ENCODE assay signal across 17 cellular contexts in the genomic region with DNA sequence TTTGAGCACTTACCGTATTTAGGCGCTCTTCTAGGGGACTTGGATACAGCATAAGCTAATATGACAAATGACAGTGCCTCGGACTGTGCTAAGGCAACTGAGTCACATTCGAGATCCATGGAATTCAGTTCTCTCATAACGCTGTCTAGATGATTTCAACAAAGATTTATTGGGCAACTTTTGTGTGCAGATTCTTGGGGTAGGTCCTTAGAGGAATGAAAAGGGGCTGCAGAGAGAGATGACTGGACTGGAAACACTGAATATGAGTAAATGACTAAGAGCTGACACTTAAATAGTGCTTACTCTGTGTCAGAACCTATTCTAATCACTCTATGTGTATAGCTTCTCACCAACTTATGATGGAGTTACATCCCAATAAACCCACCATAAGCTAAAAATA. TPM values are rescaled to one million over a fixed set of nuclear protein-coding genes. Genes with fewer than 3 reads are reported as not detected.
DNase-seq lines count a peak whose midpoint lies in the region; ATAC-seq, FAIRE-seq and TF ChIP-seq lines count a peak whose summit lies in the region.
"Had no signal": no experiment of that assay in that cellular context is flagged by ENCODE, and none has a peak within 500 bp of the region (broad histone marks: within the 10 kb centered on the region; RNA-seq: fewer than 3 reads in every experiment).

No MANE protein-coding gene starts in this region.

- TF ChIP-seq POLR2A in GM12891 (IDR thresholded peaks at IDR 0.05; ENCODE audit: low read depth, low read length) (no peak), right lobe of liver (IDR thresholded peaks at IDR 0.05) (no peak)

- H3F3A ChIP-seq in PC-3 (ENCODE audit: low read length, unreplicated experiment) (no peaks in the 10 kb centered on the region), GM23338 (replicated peaks; ENCODE audit: low read depth) (no peaks in the 10 kb centered on the region)

- POLR2A ChIA-PET in PC-3 (lab: Charles Lee; ENCODE audit: unreplicated experiment) = interaction anchor here (0.7 kb wide), 1 partner anchor 47 kb away, joined by 4 read pairs; no protein-coding TSS in a partner anchor

- CTCF ChIA-PET in PC-3 (lab: Charles Lee) = no interaction called here

- BruUV-seq in PC-3 (replicated peaks; lab: Mats Ljungman, UMichigan) = no TSS peak

- H3K27ac ChIP-seq in PC-3 (ENCODE audit: low read length) (no peak overlapping the region), right lobe of liver (no peak overlapping the region), GM23338 (ENCODE audit: low read depth) (no peak overlapping the region)
- H3K27ac ChIP-seq: HL-60 had no signal

- H3K9me3 ChIP-seq in PC-3 (ENCODE audit: low read length) (no peaks in the 10 kb centered on the region), right lobe of liver (no peaks in the 10 kb centered on the region)
- H3K9me3 ChIP-seq: BLaER1 treated with 17β-estradiol and CSF1 and Interleukin-3, amounts not matched to agents 10 nM and 100 nM; HAP-1 had no signal

- no peaks in the 10 kb centered on the region for H3K9me3 Mint-ChIP-seq in GM23338
- H3K9me3 Mint-ChIP-seq: CD8-positive, alpha-beta T cell had no signal

- TF ChIP-seq CTCF in PC-3 (conservative IDR thresholded peaks at IDR 0.05; ENCODE audit: low read depth, low read length) (no peak), fibroblast of mammary gland (conservative IDR thresholded peaks at IDR 0.05; ENCODE audit: control insufficient read depth, insufficient read depth, low read depth, low read length) (no peak), right lobe of liver (IDR thresholded peaks at IDR 0.05) (no peak), GM23338 (conservative IDR thresholded peaks at IDR 0.05; ENCODE audit: low read depth in 2 of 2) (no peak)

- H3K9ac ChIP-seq in PC-3 (ENCODE audit: low read length) = no peak overlapping the region
- H3K9ac ChIP-seq: BLaER1 treated with 17β-estradiol and CSF1 and Interleukin-3, amounts not matched to agents 10 nM and 100 nM had no signal

- ATAC-seq in PC-3 (no peak), HG03196 (IDR thresholded peaks at IDR 0.05; ENCODE audit: unreplicated experiment) (no peak), right lobe of liver (no peak), HG02840 (IDR thresholded peaks at IDR 0.05; ENCODE audit: low FRiP score, unreplicated experiment) (no peak), GM23338 (no peak)
- ATAC-seq: CD8-positive, alpha-beta T cell; K562 had no signal

- H3K4me1 ChIP-seq in PC-3 (ENCODE audit: insufficient read depth, low read length) (no peaks in the 10 kb centered on the region), right lobe of liver (peaks cover 0 to 14% (median 4%) of the 10 kb centered on the region in 4 donors), GM23338 (ENCODE audit: insufficient read depth) (no peaks in the 10 kb centered on the region)

- H3K27me3 Mint-ChIP-seq in GM23338 (ENCODE audit: insufficient read depth, low read depth, poor library complexity) = no peaks in the 10 kb centered on the region
- H3K27me3 Mint-ChIP-seq: B cell had no signal

- no peaks in the 10 kb centered on the region for H3K36me3 Mint-ChIP-seq in GM23338 (ENCODE audit: low read depth)
- H3K36me3 Mint-ChIP-seq: CD8-positive, alpha-beta T cell had no signal

- no peaks in the 10 kb centered on the region for H4K20me1 ChIP-seq in PC-3 (ENCODE audit: low read length)
- no peaks in the 10 kb centered on the region for H4K20me1 ChIP-seq in GM23338 (replicated peaks; ENCODE audit: insufficient read depth)
- H4K20me1 ChIP-seq: BLaER1 treated with 17β-estradiol and CSF1 and Interleukin-3, amounts not matched to agents 10 nM and 100 nM had no signal

- DNase-seq in GM12891 (ENCODE audit: insufficient read length, low spot score) (no peak), PC-3 (peak; percentile 3), fibroblast of mammary gland (ENCODE audit: low read depth) (peak; percentile 1), right lobe of liver (no peak), GM23338 (ENCODE audit: low spot score) (no peak)
- DNase-seq: Calu3; CD8-positive, alpha-beta T cell; DMS79 treated with DMSO at 0.1 percent for 48 hours; EL had no signal

- H3K4me3 ChIP-seq in PC-3 (ENCODE audit: low read length) (no peak overlapping the region), fibroblast of mammary gland (ENCODE audit: control insufficient read depth, low read depth, low read length) (no peak overlapping the region), right lobe of liver (no peak overlapping the region), GM23338 (no peak overlapping the region)
- H3K4me3 ChIP-seq: BLaER1 treated with 17β-estradiol and CSF1 and Interleukin-3, amounts not matched to agents 10 nM and 100 nM; HAP-1; K562 had no signal

- H3K4me2 ChIP-seq in PC-3 (ENCODE audit: low read length) = no peak overlapping the region
- no peak overlapping the region for H3K4me2 ChIP-seq in GM23338
- H3K4me2 ChIP-seq: BLaER1 treated with 17β-estradiol and CSF1 and Interleukin-3, amounts not matched to agents 10 nM and 100 nM had no signal

- no peak overlapping the region for H3K27ac Mint-ChIP-seq in GM23338
- H3K27ac Mint-ChIP-seq: B cell; CD8-positive, alpha-beta T cell had no signal

- no peaks in the 10 kb centered on the region for H3K9me2 ChIP-seq in PC-3 (replicated peaks; ENCODE audit: low read length)
- H3K9me2 ChIP-seq in GM23338 (ENCODE audit: insufficient read depth) = no peaks in the 10 kb centered on the region

- H3K36me3 ChIP-seq in PC-3 (ENCODE audit: low read depth, low read length) = no peaks in the 10 kb centered on the region
- no peaks in the 10 kb centered on the region for H3K36me3 ChIP-seq in right lobe of liver
- H3K36me3 ChIP-seq in GM23338 (ENCODE audit: insufficient read depth) = no peaks in the 10 kb centered on the region
- H3K36me3 ChIP-seq: BLaER1 treated with 17β-estradiol and CSF1 and Interleukin-3, amounts not matched to agents 10 nM and 100 nM; HAP-1 had no signal

- intact Hi-C loops in PC-3 (cut with micrococcal nuclease) (no loop called here), right lobe of liver (cut with DNase I) (no loop called here)

- H3K27me3 ChIP-seq in PC-3 (ENCODE audit: low read length) (no peaks in the 10 kb centered on the region), right lobe of liver (no peaks in the 10 kb centered on the region), GM23338 (ENCODE audit: insufficient read depth) (no peaks in the 10 kb centered on the region)
- H3K27me3 ChIP-seq: BLaER1 treated with 17β-estradiol and CSF1 and Interleukin-3, amounts not matched to agents 10 nM and 100 nM had no signal

- H2AFZ ChIP-seq in PC-3 (ENCODE audit: low read length) (no peak overlapping the region), GM23338 (no peak overlapping the region)

- H3K79me2 ChIP-seq in PC-3 (ENCODE audit: low read length) = no peaks in the 10 kb centered on the region
- no peaks in the 10 kb centered on the region for H3K79me2 ChIP-seq in GM23338 (replicated peaks; ENCODE audit: insufficient read depth)

- peak; percentile 33 for FAIRE-seq in GM12891 (lab: Jason Lieb, UNC)
- FAIRE-seq: GM12892, K562 had no signal

- H3K4me3 Mint-ChIP-seq in GM23338 = no peak overlapping the region
- H3K4me3 Mint-ChIP-seq: B cell; CD8-positive, alpha-beta T cell had no signal

- 97% methylated on average over 5 of the region's 5 CpGs for WGBS in right lobe of liver (ENCODE audit: insufficient coverage, low coverage, low lambda C conversion rate, missing lambda C conversion rate)

- no peaks in the 10 kb centered on the region for H3K4me1 Mint-ChIP-seq in GM23338

TF ChIP-seq in GM12891, 5 proteins besides CTCF, POLR2A, EP300 and RAD21:
- no peak for TF ChIP-seq POLR2AphosphoS5 (IDR thresholded peaks at IDR 0.05; ENCODE audit: low read depth, low read length)
- no peak for TF ChIP-seq PAX5 (IDR thresholded peaks at IDR 0.05; ENCODE audit: insufficient read depth, low read length, severe bottlenecking)
- TF ChIP-seq POU2F2 (IDR thresholded peaks at IDR 0.05; ENCODE audit: low read depth, low read length) = no peak
- no peak for TF ChIP-seq TAF1 (IDR thresholded peaks at IDR 0.05; ENCODE audit: low read depth, low read length)
- TF ChIP-seq SPI1 (IDR thresholded peaks at IDR 0.05; ENCODE audit: low read depth, low read length) = no peak
TF ChIP-seq in GM12891: peak in this region for 0.

TF ChIP-seq in GM23338, 12 proteins besides CTCF, POLR2A, EP300 and RAD21 (continues in another document):
- TF ChIP-seq CREB1 (CRISPR knock-in tag; IDR thresholded peaks at IDR 0.05; ENCODE audit: low read depth) (no peak), EZH2phosphoT487 (IDR thresholded peaks at IDR 0.05; ENCODE audit: unreplicated experiment) (no peak), STAT1 (IDR thresholded peaks at IDR 0.05; ENCODE audit: unreplicated experiment) (no peak)
- TF ChIP-seq, protein P1, sequence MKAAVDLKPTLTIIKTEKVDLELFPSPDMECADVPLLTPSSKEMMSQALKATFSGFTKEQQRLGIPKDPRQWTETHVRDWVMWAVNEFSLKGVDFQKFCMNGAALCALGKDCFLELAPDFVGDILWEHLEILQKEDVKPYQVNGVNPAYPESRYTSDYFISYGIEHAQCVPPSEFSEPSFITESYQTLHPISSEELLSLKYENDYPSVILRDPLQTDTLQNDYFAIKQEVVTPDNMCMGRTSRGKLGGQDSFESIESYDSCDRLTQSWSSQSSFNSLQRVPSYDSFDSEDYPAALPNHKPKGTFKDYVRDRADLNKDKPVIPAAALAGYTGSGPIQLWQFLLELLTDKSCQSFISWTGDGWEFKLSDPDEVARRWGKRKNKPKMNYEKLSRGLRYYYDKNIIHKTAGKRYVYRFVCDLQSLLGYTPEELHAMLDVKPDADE (IDR thresholded peaks at IDR 0.05) = no peak

RNA-seq across cellular contexts. Expression of a gene that starts 36.4 kb away (rescaled TPM):
- polyA plus RNA-seq in GM12891 (2012; ENCODE audit: low read depth, missing spikeins) = 41.6 TPM
- total RNA-seq in PC-3 (2014; rRNA removed) (51.5 and 62.8 TPM in 2 replicates), right lobe of liver (10 to 100 TPM in 5 of 6 experiments, 1 to 10 TPM in 1; 5.2 to 29.9 (median 16.8) TPM)
- 85.9 and 87.6 TPM in 2 replicates for total RNA-seq in GM23338 (2014; rRNA removed; shearing (Covaris generic))
- polyA plus RNA-seq in GM23338 (2016; fragmentation: Nextera tagmentation; extraction: Ambion mirVana) = 71.5 and 82.6 TPM in 2 replicates

Comparison
In these comparisons a context has a peak if more than half of its experiments do, and no peak if none do; other contexts are left out.
1. DNase-seq: peak in PC-3 (single experiment) and fibroblast of mammary gland (single experiment); none in GM12891 (single experiment), right lobe of liver (0 of 3) and GM23338 (single experiment).